Comparison of ENCODE assay signal across 1 cellular context in genomic region chr3:139343895-139344856, GRCh38.
TF ChIP-seq lines count a peak whose summit lies in the region.

TSS of gene MRPS22 (plus strand) at chr3:139344020. CDS start at chr3:139344027, 7 bp downstream.

TF ChIP-seq in GM12878, 131 proteins besides CTCF, POLR2A, EP300 and RAD21 (continued from another document and continues in another):
- TF ChIP-seq IRF3 (IDR thresholded peaks at IDR 0.05), result no peak
- no peak for TF ChIP-seq REST (IDR thresholded peaks at IDR 0.05; ENCODE audit: low read depth, low read length)
- TF ChIP-seq ETV6 (conservative IDR thresholded peaks at IDR 0.05 in 1 of 2, IDR thresholded peaks at IDR 0.05 in 1 of 2; ENCODE audit: borderline replicate concordance in 1 of 2, low read depth in 1 of 2), result peak in 1 of 2 experiments; percentile 27; a peak in 1 of 4 replicates
- TF ChIP-seq CREB1 (IDR thresholded peaks at IDR 0.05; ENCODE audit: low read depth), result peak; percentile 65
- TF ChIP-seq RUNX3 (IDR thresholded peaks at IDR 0.05; ENCODE audit: low read length), result peak; percentile 93
- no peak for TF ChIP-seq BMI1 (IDR thresholded peaks at IDR 0.05; ENCODE audit: borderline replicate concordance)
- no peak for TF ChIP-seq ZBTB4 (CRISPR knock-in tag; IDR thresholded peaks at IDR 0.05)
- TF ChIP-seq HDAC2 (IDR thresholded peaks at IDR 0.05), result no peak
- no peak for TF ChIP-seq ATF7 (IDR thresholded peaks at IDR 0.05; ENCODE audit: low read depth)
- no peak for TF ChIP-seq ESRRA (IDR thresholded peaks at IDR 0.05; ENCODE audit: low read length)
- peak; percentile 86 for TF ChIP-seq ZBTB11 (CRISPR knock-in tag; IDR thresholded peaks at IDR 0.05)
- no peak for TF ChIP-seq BCL3 (IDR thresholded peaks at IDR 0.05; ENCODE audit: borderline replicate concordance, insufficient read depth, low read depth, low read length, poor library complexity, severe bottlenecking)
- peak; percentile 91 for TF ChIP-seq IKZF1 (conservative IDR thresholded peaks at IDR 0.05)
- no peak for TF ChIP-seq CEBPZ (IDR thresholded peaks at IDR 0.05; ENCODE audit: low read depth, low read length)
- TF ChIP-seq BCL11A (IDR thresholded peaks at IDR 0.05; ENCODE audit: low read depth, low read length), result no peak
- no peak for TF ChIP-seq EZH2 (IDR thresholded peaks at IDR 0.05; ENCODE audit: borderline replicate concordance, control insufficient read depth, low read depth, low read length)
- TF ChIP-seq TARDBP (IDR thresholded peaks at IDR 0.05; ENCODE audit: borderline replicate concordance), result peak; percentile 84
- no peak for TF ChIP-seq PRDM15 (CRISPR knock-in tag; IDR thresholded peaks at IDR 0.05)
- TF ChIP-seq RFX5 (IDR thresholded peaks at IDR 0.05; ENCODE audit: low read depth, low read length), result no peak
- peak; percentile 89 for TF ChIP-seq POLR2AphosphoS5 (IDR thresholded peaks at IDR 0.05; ENCODE audit: low read length)
- peak; percentile 44; the same call in 1 of the 2 replicates for TF ChIP-seq CBX5 (IDR thresholded peaks at IDR 0.05; ENCODE audit: low read depth)
- peak in 1 of 2 experiments; percentile 61; a peak in 1 of 4 replicates for TF ChIP-seq SRF (IDR thresholded peaks at IDR 0.05; ENCODE audit: low read depth in 2 of 2, low read length in 2 of 2)
- no peak for TF ChIP-seq ZNF274 (IDR thresholded peaks at IDR 0.05; ENCODE audit: insufficient read depth, insufficient read length)
- TF ChIP-seq SP1 (IDR thresholded peaks at IDR 0.05; ENCODE audit: low read depth, low read length), result peak; percentile 26
- peak; percentile 76; the same call in 1 of the 2 replicates for TF ChIP-seq SMAD5 (IDR thresholded peaks at IDR 0.05; ENCODE audit: low read depth)
- no peak for TF ChIP-seq PKNOX1 (IDR thresholded peaks at IDR 0.05)
- TF ChIP-seq FOXM1 (IDR thresholded peaks at IDR 0.05; ENCODE audit: low read depth, low read length), result no peak
- no peak for TF ChIP-seq PBX3 (IDR thresholded peaks at IDR 0.05; ENCODE audit: insufficient replicate concordance, low read depth, low read length)
- TF ChIP-seq RCOR1 (conservative IDR thresholded peaks at IDR 0.05; ENCODE audit: low read depth, low read length), result 0 out of 2 replicates have a peak, but pooled peaks have one; percentile 56
- peak; percentile 48; the same call in 1 of the 2 replicates for TF ChIP-seq MAX (IDR thresholded peaks at IDR 0.05; ENCODE audit: low read depth, low read length)
- no peak for TF ChIP-seq MEF2A (IDR thresholded peaks at IDR 0.05; ENCODE audit: insufficient read depth, low read depth, low read length)
